1 cellular context compared by ENCODE assay signal in the genomic region with DNA sequence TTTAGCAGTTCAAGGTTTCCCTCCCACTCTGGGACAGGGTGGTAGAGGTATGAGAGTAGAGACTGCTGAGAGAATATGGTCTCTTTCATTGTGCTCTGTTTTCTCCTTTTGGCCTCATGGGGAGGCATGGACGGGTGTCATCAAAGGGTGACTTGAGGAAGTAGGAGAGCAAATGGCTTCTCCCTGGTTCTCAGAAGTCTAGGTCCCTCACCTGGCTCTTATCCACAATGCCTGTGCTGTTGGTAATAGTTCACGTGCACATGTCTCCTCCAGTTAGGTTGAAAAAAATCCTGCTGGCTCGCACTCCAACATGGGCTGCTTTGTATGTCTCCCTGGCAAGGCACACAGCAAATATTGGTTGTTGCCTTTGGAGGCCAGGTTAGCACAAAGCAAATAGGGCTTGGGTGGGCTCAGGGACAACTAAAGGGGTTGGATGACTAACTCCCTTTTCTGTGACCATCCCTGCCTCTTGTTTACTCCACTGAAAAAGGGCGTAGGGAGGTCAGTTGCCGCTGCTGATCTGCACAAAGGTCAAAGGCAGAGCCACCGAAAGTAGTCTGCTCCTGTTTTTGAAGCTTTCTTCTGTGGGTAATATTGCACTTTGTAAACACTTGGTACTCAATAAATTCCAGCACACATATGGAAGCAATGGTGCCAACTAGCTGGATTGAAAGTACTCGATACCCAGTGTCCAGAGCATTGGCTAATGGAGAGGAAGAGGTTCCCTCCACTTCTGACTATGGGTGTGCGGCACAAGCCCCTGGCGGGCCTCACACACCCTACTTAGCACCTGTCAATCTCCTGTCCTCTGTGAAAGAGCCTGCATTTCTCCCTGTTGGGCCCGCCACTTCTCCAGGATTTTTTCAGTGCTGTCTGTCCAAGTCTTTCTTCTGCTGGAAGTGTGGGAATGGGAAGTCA.
TF ChIP-seq lines count a peak whose summit lies in the region.

No MANE protein-coding gene starts in this region.

TF ChIP-seq in H1, 55 proteins besides CTCF, POLR2A, EP300 and RAD21 (continued from another document):
- TF ChIP-seq KDM5A (IDR thresholded peaks at IDR 0.05; ENCODE audit: low read length) (no peak), CTBP2 (IDR thresholded peaks at IDR 0.05; ENCODE audit: borderline replicate concordance, insufficient read depth, insufficient read length, low read length) (no peak), YY1 (IDR thresholded peaks at IDR 0.05; ENCODE audit: low read depth, low read length) (no peak)
